8 cellular contexts compared by ENCODE assay signal in the genomic region with DNA sequence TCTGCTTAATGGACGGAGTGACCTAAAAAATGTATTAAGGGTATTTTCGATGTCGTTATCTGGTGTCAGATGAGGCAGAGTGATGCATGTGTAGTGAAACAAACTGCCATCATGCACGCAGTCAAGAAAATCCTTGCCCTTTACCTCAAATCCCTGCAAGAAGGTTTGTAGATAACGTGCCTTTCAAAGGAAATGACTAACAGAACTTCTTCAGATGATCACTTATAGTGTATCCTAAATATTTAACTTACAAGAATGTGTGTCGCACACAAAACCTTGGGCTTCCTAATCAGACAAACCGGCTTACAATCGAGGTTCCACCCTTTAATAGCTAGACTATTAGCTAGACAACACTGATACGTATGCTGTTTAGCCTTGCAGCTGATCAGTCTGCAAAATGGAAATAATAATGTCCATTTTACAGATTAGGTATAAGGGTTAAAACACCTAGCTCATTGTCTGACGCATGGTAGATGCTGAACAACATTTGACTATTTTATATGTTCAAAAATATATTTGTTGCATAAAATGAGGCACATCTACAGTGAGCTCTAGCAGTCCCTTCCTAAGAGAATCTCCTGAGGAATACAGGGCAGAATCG. TPM values are rescaled to one million over a fixed set of nuclear protein-coding genes. Genes with fewer than 3 reads are reported as not detected.
DNase-seq lines count a peak whose midpoint lies in the region; ATAC-seq, FAIRE-seq and TF ChIP-seq lines count a peak whose summit lies in the region.

No MANE protein-coding gene starts in this region.

- no peaks in the 10 kb centered on the region for H3K27me3 ChIP-seq in pancreas

- no peak for FAIRE-seq in pancreas (lab: Jason Lieb, UNC)

- H3K4me1 Mint-ChIP-seq in effector memory CD8-positive, alpha-beta T cell (ENCODE audit: low read depth in 2 of 2), result peaks cover 29 to 34% of the 10 kb centered on the region in 2 donors

- H3K9me3 Mint-ChIP-seq in effector memory CD8-positive, alpha-beta T cell, result no peaks in the 10 kb centered on the region

- H3K4me3 Mint-ChIP-seq in effector memory CD8-positive, alpha-beta T cell, result peak overlapping the region; percentile 90 to 95

- peak overlapping the region; percentile 84 for H3K4me3 ChIP-seq in GM08714 (ENCODE audit: low read length)
- H3K4me3 ChIP-seq in pancreas, result peak overlapping the region; percentile 64 to 82 (median 80)

- peaks cover 16 to 26% (median 23%) of the 10 kb centered on the region in 3 donors for H3K4me1 ChIP-seq in pancreas

- peak overlapping the region; percentile 93 for H3K27ac ChIP-seq in KOPT-K1 (ENCODE audit: low read depth, low read length, poor library complexity, severe bottlenecking)
- H3K27ac ChIP-seq in pancreas, result peak overlapping the region in 2 of 4 donors; percentile 88 to 94

- DNase-seq in effector memory CD8-positive, alpha-beta T cell, result no peak
- DNase-seq in pancreas (no peak), NCI-H345 treated with DMSO at 0.1 percent for 48 hours (lab: John Stamatoyannopoulos, UW; ENCODE audit: unreplicated experiment) (no peak), RPMI8226 (no peak), SW 1271 (lab: John Stamatoyannopoulos, UW) (no peak), DMS53 treated with DMSO at 0.1 percent for 48 hours (lab: John Stamatoyannopoulos, UW; ENCODE audit: unreplicated experiment) (no peak)

- H3K36me3 ChIP-seq in KOPT-K1 (ENCODE audit: insufficient read depth, low read length) (peaks cover 24% of the 10 kb centered on the region), pancreas (no peaks in the 10 kb centered on the region)

- 17 to 22% methylated on average over 11 of the region's 11 CpGs for WGBS in pancreas, 2 donors

- H3K9me3 ChIP-seq in KOPT-K1 (ENCODE audit: insufficient read depth, low read length, poor library complexity, severe bottlenecking) (no peaks in the 10 kb centered on the region), pancreas (no peaks in the 10 kb centered on the region)

- peaks cover 21% of the 10 kb centered on the region for H3K36me3 Mint-ChIP-seq in effector memory CD8-positive, alpha-beta T cell (ENCODE audit: insufficient read depth)

- peak overlapping the region; percentile 98 for H3K27ac Mint-ChIP-seq in effector memory CD8-positive, alpha-beta T cell

- TF ChIP-seq CTCF in pancreas (IDR thresholded peaks at IDR 0.05), result no peak

- intact Hi-C loops in pancreas (cut with DNase I), result no loop called here

- ATAC-seq in effector memory CD8-positive, alpha-beta T cell (replicated peaks), result peak; percentile 1
- ATAC-seq in pancreas, result no peak

- no peaks in the 10 kb centered on the region for H3K27me3 Mint-ChIP-seq in effector memory CD8-positive, alpha-beta T cell

RNA-seq across cellular contexts. Expression of a gene that starts 0.6 kb away (rescaled TPM):
- total RNA-seq in pancreas, result 10 to 100 TPM; 40.6 to 61.9 (median 55.9) TPM
- polyA plus RNA-seq in pancreas, result 100 to 1,000 TPM in 1 of 2 donors, 10 to 100 TPM in 1; 89.9 to 138 TPM
